ENCODE assay signal across 8 cellular contexts in the genomic region with DNA sequence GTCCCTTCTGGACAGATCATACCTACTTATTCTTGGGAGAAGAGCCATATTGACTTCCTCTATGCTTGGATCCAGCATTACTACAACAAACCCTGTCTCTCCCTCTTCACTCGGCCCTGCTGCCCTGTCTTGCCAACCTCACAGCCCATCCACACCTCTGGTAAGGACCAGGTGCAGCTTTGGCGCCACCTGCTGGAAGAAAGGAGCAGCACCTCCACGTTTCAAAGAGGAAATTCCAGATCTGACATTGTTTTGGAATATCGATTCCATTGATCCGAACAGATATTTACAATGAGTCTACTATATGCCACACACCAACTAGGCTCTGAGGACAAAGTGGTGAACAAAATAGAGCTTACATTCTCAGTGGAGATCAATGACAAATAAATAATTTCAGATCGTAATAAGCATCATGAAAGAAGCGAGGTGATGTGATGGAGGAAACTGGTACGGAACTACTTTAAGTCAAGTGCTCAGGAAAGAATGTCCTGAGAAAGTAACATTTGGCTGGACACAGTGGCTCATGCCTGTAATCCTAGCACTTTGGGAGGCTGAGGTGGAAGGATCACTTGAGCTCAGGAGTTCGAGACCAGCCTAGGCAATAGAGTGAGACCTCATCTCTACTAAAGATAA. TPM values are rescaled to one million over a fixed set of nuclear protein-coding genes. Genes with fewer than 3 reads are reported as not detected.
DNase-seq lines count a peak whose midpoint lies in the region; ATAC-seq, FAIRE-seq and TF ChIP-seq lines count a peak whose summit lies in the region.

No MANE protein-coding gene starts in this region.

- no peaks in the 10 kb centered on the region for H3K36me3 Mint-ChIP-seq in CD4-positive, alpha-beta T cell (ENCODE audit: low read depth)
- no peaks in the 10 kb centered on the region for H3K36me3 Mint-ChIP-seq in activated CD8-positive, alpha-beta memory T cell treated with anti-CD3 and anti-CD28 coated beads, Interleukin-2, amount 10 ng/mL, durations not matched to agents 7 days and 5 days

- no peaks in the 10 kb centered on the region for H3K9me3 ChIP-seq in CD4-positive, alpha-beta T cell (ENCODE audit: control insufficient read depth, low read length)
- no peaks in the 10 kb centered on the region for H3K9me3 ChIP-seq in endothelial cell of umbilical vein (replicated peaks; ENCODE audit: control insufficient read depth, insufficient read depth, low read length)

- POLR2A ChIA-PET in CD4-positive, alpha-beta T cell (lab: Charles Lee): no interaction called here
- POLR2A ChIA-PET in endothelial cell of umbilical vein (lab: Charles Lee): interaction anchor here (0.6 kb wide), 1 partner anchor 191 kb away, joined by 3 read pairs; no protein-coding TSS in a partner anchor

- FAIRE-seq in endothelial cell of umbilical vein (lab: Jason Lieb, UNC): peak; percentile 84

- no peaks in the 10 kb centered on the region for H3K36me3 ChIP-seq in endothelial cell of umbilical vein (ENCODE audit: control insufficient read depth in 2 of 2, extremely low read depth in 1 of 2, insufficient read depth in 2 of 2, low read length in 2 of 2)

- no peaks in the 10 kb centered on the region for H3K9me3 Mint-ChIP-seq in CD4-positive, alpha-beta T cell
- H3K9me3 Mint-ChIP-seq in activated CD8-positive, alpha-beta memory T cell treated with anti-CD3 and anti-CD28 coated beads, Interleukin-2, amount 10 ng/mL, durations not matched to agents 7 days and 5 days (ENCODE audit: low read depth): no peaks in the 10 kb centered on the region

- intact Hi-C loops in CD4-positive, alpha-beta T cell (cut with DNase I, micrococcal nuclease): loop anchor here (1.0 to 10.0 kb wide), 5 partner anchors 54 to 366 kb away; no protein-coding TSS in a partner anchor
- intact Hi-C loops in endothelial cell of umbilical vein (cut with micrococcal nuclease): loop anchor here (1.0 kb wide), 4 partner anchors 54 to 157 kb away; no protein-coding TSS in a partner anchor

- H3K79me2 ChIP-seq in endothelial cell of umbilical vein (ENCODE audit: control insufficient read depth, insufficient read depth, low read length): no peaks in the 10 kb centered on the region

- H3K4me3 ChIP-seq in HL-60 (replicated peaks; ENCODE audit: insufficient read depth, low read length): no peak overlapping the region
- no peak overlapping the region for H3K4me3 ChIP-seq in endothelial cell of umbilical vein (replicated peaks in 1 of 3; ENCODE audit: insufficient read depth in 1 of 3, low read depth in 1 of 3, low read length in 3 of 3)

- no peak overlapping the region for H3K27ac Mint-ChIP-seq in CD4-positive, alpha-beta T cell
- H3K27ac Mint-ChIP-seq in activated CD8-positive, alpha-beta memory T cell treated with anti-CD3 and anti-CD28 coated beads, Interleukin-2, amount 10 ng/mL, durations not matched to agents 7 days and 5 days: no peak overlapping the region

- H3K4me1 ChIP-seq in endothelial cell of umbilical vein (ENCODE audit: control insufficient read depth, extremely low read depth, insufficient read depth, low read length): no peaks in the 10 kb centered on the region

- CTCF ChIA-PET in CD4-positive, alpha-beta T cell (lab: Charles Lee): interaction anchor here (0.5 to 4.7 kb wide), 10 partner anchors 41 to 606 kb away, joined by 3 to 50 read pairs (median 5); partner anchors contain the start of gene MYCL
- CTCF ChIA-PET in activated CD8-positive, alpha-beta memory T cell treated with anti-CD3 and anti-CD28 coated beads, Interleukin-2, amount 10 ng/mL, durations not matched to agents 7 days and 5 days (lab: Charles Lee): interaction anchor here (0.8 to 5.2 kb wide), 32 partner anchors 8 to 367 kb away, joined by 3 to 70 read pairs (median 4); partner anchors contain the start of genes MYCL and TRIT1
- CTCF ChIA-PET in endothelial cell of umbilical vein (lab: Charles Lee): interaction anchor here (0.9 to 6.4 kb wide), 19 partner anchors 8 to 158 kb away, joined by 3 to 76 read pairs (median 5); partner anchors contain the start of gene MYCL

- no peaks in the 10 kb centered on the region for H3K27me3 ChIP-seq in CD4-positive, alpha-beta T cell (ENCODE audit: control insufficient read depth, insufficient read depth, low read length)
- H3K27me3 ChIP-seq in HL-60 (ENCODE audit: insufficient read depth, poor library complexity, severe bottlenecking) (no peaks in the 10 kb centered on the region), endothelial cell of umbilical vein (ENCODE audit: control insufficient read depth in 2 of 2, insufficient read depth in 2 of 2, low read length in 2 of 2) (no peaks in the 10 kb centered on the region)

- H3K9ac ChIP-seq in endothelial cell of umbilical vein (replicated peaks; ENCODE audit: extremely low read depth, insufficient read depth, low read length): no peak overlapping the region

- peak overlapping the region; percentile 17 for H3K4me2 ChIP-seq in endothelial cell of umbilical vein (ENCODE audit: insufficient read depth, low read length)

- H4K20me1 ChIP-seq in endothelial cell of umbilical vein (replicated peaks; ENCODE audit: control insufficient read depth, extremely low read depth, insufficient read depth, low read length): no peaks in the 10 kb centered on the region

- H3K9me1 ChIP-seq in endothelial cell of umbilical vein (replicated peaks; ENCODE audit: control insufficient read depth, extremely low read depth, insufficient read depth, low read length): no peaks in the 10 kb centered on the region

- no peak overlapping the region for H3K4me3 Mint-ChIP-seq in CD4-positive, alpha-beta T cell
- H3K4me3 Mint-ChIP-seq in activated CD8-positive, alpha-beta memory T cell treated with anti-CD3 and anti-CD28 coated beads, Interleukin-2, amount 10 ng/mL, durations not matched to agents 7 days and 5 days: no peak overlapping the region

- ATAC-seq in CD4-positive, alpha-beta T cell (ENCODE audit: poor library complexity): peak; percentile 80
- ATAC-seq in activated CD8-positive, alpha-beta memory T cell treated with anti-CD3 and anti-CD28 coated beads, Interleukin-2, amount 10 ng/mL, durations not matched to agents 7 days and 5 days: peak; percentile 69
- ATAC-seq in GM21717 (IDR thresholded peaks at IDR 0.05; ENCODE audit: unreplicated experiment): no peak

- dilution Hi-C loops in endothelial cell of umbilical vein (cut with MboI; ENCODE audit: extremely low pct_ligation_motif_present, low sequenced_read_pairs): no loop called here

- H3K4me1 Mint-ChIP-seq in CD4-positive, alpha-beta T cell (ENCODE audit: low read depth): peaks cover 6% of the 10 kb centered on the region
- no peaks in the 10 kb centered on the region for H3K4me1 Mint-ChIP-seq in activated CD8-positive, alpha-beta memory T cell treated with anti-CD3 and anti-CD28 coated beads, Interleukin-2, amount 10 ng/mL, durations not matched to agents 7 days and 5 days

- peak overlapping the region; percentile 19 for H2AFZ ChIP-seq in endothelial cell of umbilical vein (ENCODE audit: low read depth, low read length)

- DNase-seq in CD4-positive, alpha-beta T cell: peak; percentile 57 to 78 (median 66)
- DNase-seq in HL-60 (ENCODE audit: low read depth in 1 of 2, low spot score in 1 of 2): peak; percentile 47 to 81
- peak; percentile 63 to 81 for DNase-seq in NOMO-1 (lab: John Stamatoyannopoulos, UW; ENCODE audit: unreplicated experiment in 2 of 2)
- peak; percentile 78 for DNase-seq in activated CD8-positive, alpha-beta memory T cell treated with anti-CD3 and anti-CD28 coated beads, Interleukin-2, amount 10 ng/mL, durations not matched to agents 7 days and 5 days
- DNase-seq in endothelial cell of umbilical vein (ENCODE audit: low read depth, low spot score): peak; percentile 63
- DNase-seq in mucosa of gallbladder (ENCODE audit: low spot score): peak; percentile 72
- DNase-seq in stimulated activated CD8-positive, alpha-beta memory T cell treated with anti-CD3 and anti-CD28 coated beads, Interleukin-7, amount 100 ng/mL, for 24 hours (ENCODE audit: low read depth): peak; percentile 53

- BruUV-seq in endothelial cell of umbilical vein (replicated peaks; lab: Mats Ljungman, UMichigan): no TSS peak

- H3K27me3 Mint-ChIP-seq in CD4-positive, alpha-beta T cell: no peaks in the 10 kb centered on the region
- H3K27me3 Mint-ChIP-seq in activated CD8-positive, alpha-beta memory T cell treated with anti-CD3 and anti-CD28 coated beads, Interleukin-2, amount 10 ng/mL, durations not matched to agents 7 days and 5 days: no peaks in the 10 kb centered on the region

- no peak overlapping the region for H3K27ac ChIP-seq in CD4-positive, alpha-beta T cell (ENCODE audit: low read depth, low read length)
- H3K27ac ChIP-seq in HL-60 (replicated peaks): no peak overlapping the region
- no peak overlapping the region for H3K27ac ChIP-seq in endothelial cell of umbilical vein (ENCODE audit: insufficient read depth, low read depth, low read length)

- peak; percentile 99 for TF ChIP-seq CTCF in CD4-positive, alpha-beta T cell (IDR thresholded peaks at IDR 0.05)
- TF ChIP-seq CTCF in HL-60 (IDR thresholded peaks at IDR 0.05; ENCODE audit: insufficient read depth, low read length) (peak; percentile 89), endothelial cell of umbilical vein (IDR thresholded peaks at IDR 0.05; ENCODE audit: extremely low read depth in 1 of 2, insufficient read depth in 1 of 2, low read depth in 1 of 2, low read length in 2 of 2) (peak; percentile 87 to 94)

- TF ChIP-seq POLR2A in endothelial cell of umbilical vein (IDR thresholded peaks at IDR 0.05; ENCODE audit: low read depth, low read length): no peak

TF ChIP-seq in endothelial cell of umbilical vein, 7 proteins besides CTCF, POLR2A, EP300 and RAD21 (continues in another document):
- TF ChIP-seq FOS (IDR thresholded peaks at IDR 0.05; ENCODE audit: borderline replicate concordance, insufficient read depth, low read length): no peak
- TF ChIP-seq JUN (IDR thresholded peaks at IDR 0.05; ENCODE audit: borderline replicate concordance, insufficient read depth, insufficient read length, low read depth): no peak
- no peak for TF ChIP-seq MAX (IDR thresholded peaks at IDR 0.05; ENCODE audit: insufficient read depth, insufficient read length)

RNA-seq across cellular contexts. Expression of gene MFSD2A, which starts 18.7 kb away (rescaled TPM):
- total RNA-seq in CD4-positive, alpha-beta T cell: 1 to 10 TPM; 2.5 to 2.7 TPM
- total RNA-seq in activated CD8-positive, alpha-beta memory T cell treated with anti-CD3 and anti-CD28 coated beads, Interleukin-2, amount 10 ng/mL, durations not matched to agents 7 days and 5 days: 1 to 10 TPM; 2.9 to 7.0 TPM
- 4.3 and 5.5 TPM in 2 replicates for total RNA-seq in endothelial cell of umbilical vein
- 2.7 and 2.8 TPM in 2 replicates for polyA plus RNA-seq in endothelial cell of umbilical vein
- polyA plus RNA-seq in endothelial cell of umbilical vein (2011; cell fraction: cytosol; rRNA removed): 1.9 and 2.8 TPM in 2 replicates
- 4.5 and 6.0 TPM in 2 replicates for polyA plus RNA-seq in endothelial cell of umbilical vein (2011; cell fraction: nucleus; rRNA removed)
- polyA plus RNA-seq in endothelial cell of umbilical vein (2012): 4.1 and 6.3 TPM in 2 replicates
- polyA minus RNA-seq in endothelial cell of umbilical vein: 2.2 and 3.6 TPM in 2 replicates
- not detected for polyA minus RNA-seq in endothelial cell of umbilical vein (2011; cell fraction: cytosol; rRNA and poly(A)+ RNA removed)
- polyA minus RNA-seq in endothelial cell of umbilical vein (2011; cell fraction: nucleus; rRNA and poly(A)+ RNA removed): 2.2 and 3.1 TPM in 2 replicates
- 3.3 TPM for total RNA-seq in mucosa of gallbladder
